ENCODE assay signal across 20 cellular contexts in the genomic region with DNA sequence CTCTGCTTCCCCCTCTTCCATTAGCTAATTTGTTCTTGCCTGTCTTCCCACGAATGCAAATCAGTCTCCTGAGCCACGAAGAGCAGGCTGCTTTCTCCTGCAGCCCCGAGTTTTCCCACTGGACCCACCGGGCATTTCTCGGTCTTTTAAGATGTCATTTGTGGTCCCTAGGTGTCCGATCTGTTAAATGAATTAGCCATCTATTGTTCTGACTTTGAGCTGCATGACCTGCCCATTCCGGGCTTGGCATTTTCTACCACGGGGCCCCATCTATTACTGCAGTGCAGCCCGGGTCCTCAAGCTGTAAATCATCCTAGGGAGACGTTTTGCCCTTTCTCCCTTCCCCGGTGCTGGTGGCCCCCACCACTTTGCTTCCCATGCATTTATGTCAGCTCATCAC.
"Had no signal": no experiment of that assay in that cellular context is flagged by ENCODE, and none has a peak within 500 bp of the region (broad histone marks: within the 10 kb centered on the region; RNA-seq: fewer than 3 reads in every experiment).

No MANE protein-coding gene starts in this region.

- DNase-seq: colonic mucosa; cortex of kidney; effector CD8-positive, alpha-beta T cell; effector memory CD8-positive, alpha-beta T cell; endodermal cell; erythroblast; foreskin keratinocyte; head of caudate nucleus; heart right ventricle; hippocampal formation; left cardiac atrium; left lung; lower lobe of right lung; mesenchymal stem cell; mucosa of descending colon; naive B cell had no signal

- H3K27me3 Mint-ChIP-seq: dendritic cell treated with granulocyte-macrophage colony-stimulating factor and Interleukin-4, amounts not matched to agents 40 ng/mL and 50 ng/mL, for 4 days; effector memory CD8-positive, alpha-beta T cell had no signal

- H3K4me1 Mint-ChIP-seq: naive B cell had no signal

- H3K4me3 Mint-ChIP-seq: dendritic cell treated with granulocyte-macrophage colony-stimulating factor and Interleukin-4, amounts not matched to agents 40 ng/mL and 50 ng/mL, for 4 days; effector memory CD8-positive, alpha-beta T cell; endodermal cell; mesothelial cell of epicardium; naive B cell had no signal

- H3K36me3 Mint-ChIP-seq: mesothelial cell of epicardium, naive B cell had no signal

- ATAC-seq: effector memory CD8-positive, alpha-beta T cell; esophagus mucosa; foreskin keratinocyte; gastroesophageal sphincter; heart right ventricle; left cardiac atrium; left lung; lower lobe of right lung; mucosa of descending colon had no signal

- H3K9me3 Mint-ChIP-seq: dendritic cell treated with granulocyte-macrophage colony-stimulating factor and Interleukin-4, amounts not matched to agents 40 ng/mL and 50 ng/mL, for 4 days; endodermal cell; mesothelial cell of epicardium had no signal

- H3K27ac Mint-ChIP-seq: dendritic cell treated with granulocyte-macrophage colony-stimulating factor and Interleukin-4, amounts not matched to agents 40 ng/mL and 50 ng/mL, for 4 days; effector memory CD8-positive, alpha-beta T cell; endodermal cell; mesothelial cell of epicardium had no signal
